16 cellular contexts compared by ENCODE assay signal in genomic region chr10:103445366-103445765, GRCh38. TPM values are rescaled to one million over a fixed set of nuclear protein-coding genes. Genes with fewer than 3 reads are reported as not detected.
DNase-seq lines count a peak whose midpoint lies in the region; ATAC-seq and TF ChIP-seq lines count a peak whose summit lies in the region.
"Had no signal": no experiment of that assay in that cellular context is flagged by ENCODE, and none has a peak within 500 bp of the region (broad histone marks: within the 10 kb centered on the region; RNA-seq: fewer than 3 reads in every experiment).

No MANE protein-coding gene starts in this region.

- WGBS in adrenal gland, 4 donors = 70 to 86% (median 74%) methylated on average over 6 to 9 of the region's 9 CpGs

- H3K36me3 ChIP-seq in adrenal gland (replicated peaks in 1 of 2) (peaks cover 0 to 84% of the 10 kb centered on the region in 2 donors), muscle layer of colon (ENCODE audit: insufficient read depth, low read length) (peaks cover 82% of the 10 kb centered on the region), Caco-2 (ENCODE audit: control insufficient read depth, insufficient read depth, low read length) (peaks cover 8% of the 10 kb centered on the region)

- no peaks in the 10 kb centered on the region for H3K9me3 ChIP-seq in adrenal gland (replicated peaks in 1 of 3)
- H3K9me3 ChIP-seq in muscle layer of colon (ENCODE audit: low read length) = no peaks in the 10 kb centered on the region
- no peaks in the 10 kb centered on the region for H3K9me3 ChIP-seq in Caco-2

- TF ChIP-seq CTCF in adrenal gland (IDR thresholded peaks at IDR 0.05) (no peak), Caco-2 (IDR thresholded peaks at IDR 0.05; ENCODE audit: insufficient read depth in 1 of 2, low read depth in 1 of 2, low read length in 1 of 2, severe bottlenecking in 1 of 2, unreplicated experiment in 1 of 2) (no peak)

- intact Hi-C loops in activated CD4-positive, alpha-beta T cell treated with anti-CD3 and anti-CD28 coated beads, Interleukin-2, amount 10 ng/mL, durations not matched to agents 24 days and 14 days (cut with micrococcal nuclease) = no loop called here
- intact Hi-C loops in adrenal gland (cut with DNase I) (no loop called here), Caco-2 (cut with micrococcal nuclease; ENCODE audit: unreplicated experiment) (no loop called here)

- no peak for TF ChIP-seq POLR2A in adrenal gland (IDR thresholded peaks at IDR 0.05)

- H3K27me3 ChIP-seq in adrenal gland (no peaks in the 10 kb centered on the region), muscle layer of colon (ENCODE audit: control insufficient read depth in 1 of 2, insufficient read depth in 2 of 2, low read length in 2 of 2) (no peaks in the 10 kb centered on the region), Caco-2 (replicated peaks; ENCODE audit: control insufficient read depth, insufficient read depth, low read length) (no peaks in the 10 kb centered on the region)
- H3K27me3 ChIP-seq: brain microvascular endothelial cell had no signal

- DNase-seq in activated CD4-positive, alpha-beta T cell treated with anti-CD3 and anti-CD28 coated beads, Interleukin-2, amount 10 ng/mL, durations not matched to agents 24 days and 14 days = no peak
- no peak for DNase-seq in activated CD4-positive, alpha-beta T cell treated with anti-CD3 and anti-CD28 coated beads for 1 hour
- no peak for DNase-seq in adrenal gland
- no peak for DNase-seq in activated CD8-positive, alpha-beta memory T cell treated with anti-CD3 and anti-CD28 coated beads, Interleukin-2, amount 50 U/mL, for 48 hours
- no peak for DNase-seq in Caco-2
- DNase-seq: 8988T; activated T-cell treated with anti-CD3 and anti-CD28 coated beads, Interleukin-2, amount 50 U/mL, for 1 hour; brain microvascular endothelial cell; NCI-H1105 treated with DMSO at 0.1 percent for 48 hours; WERI-Rb-1 had no signal

- peaks cover 69% of the 10 kb centered on the region for H3K36me3 Mint-ChIP-seq in activated CD4-positive, alpha-beta T cell treated with anti-CD3 and anti-CD28 coated beads, Interleukin-2, amount 10 ng/mL, durations not matched to agents 24 days and 14 days (ENCODE audit: low read depth)
- H3K36me3 Mint-ChIP-seq in Caco-2 (ENCODE audit: insufficient read depth, unreplicated experiment) = peaks cover 52% of the 10 kb centered on the region

- H3K9ac ChIP-seq in muscle layer of colon (ENCODE audit: low read length) = no peak overlapping the region

- H3K4me1 ChIP-seq in adrenal gland (replicated peaks in 1 of 2) (peaks cover 44 to 79% of the 10 kb centered on the region in 2 donors), muscle layer of colon (ENCODE audit: insufficient read depth, low read length) (peaks cover 29% of the 10 kb centered on the region), Caco-2 (no peaks in the 10 kb centered on the region)

- no peaks in the 10 kb centered on the region for H3K27me3 Mint-ChIP-seq in activated CD4-positive, alpha-beta T cell treated with anti-CD3 and anti-CD28 coated beads, Interleukin-2, amount 10 ng/mL, durations not matched to agents 24 days and 14 days
- no peaks in the 10 kb centered on the region for H3K27me3 Mint-ChIP-seq in Caco-2 (ENCODE audit: insufficient read depth, unreplicated experiment)
- H3K27me3 Mint-ChIP-seq: progenitor cell of endocrine pancreas had no signal

- BruUV-seq in Caco-2 (replicated peaks; lab: Mats Ljungman, UMichigan) = no TSS peak

- peak overlapping the region; percentile 51 to 96 (median 93) for H3K27ac ChIP-seq in adrenal gland
- peak overlapping the region; percentile 49 for H3K27ac ChIP-seq in muscle layer of colon (ENCODE audit: low read depth, low read length)
- peak overlapping the region; percentile 45 for H3K27ac ChIP-seq in temporal lobe (ENCODE audit: low read depth, low read length)
- H3K27ac ChIP-seq: brain microvascular endothelial cell, WERI-Rb-1 had no signal

- no peaks in the 10 kb centered on the region for H3K9me3 Mint-ChIP-seq in activated CD4-positive, alpha-beta T cell treated with anti-CD3 and anti-CD28 coated beads, Interleukin-2, amount 10 ng/mL, durations not matched to agents 24 days and 14 days
- no peaks in the 10 kb centered on the region for H3K9me3 Mint-ChIP-seq in Caco-2 (ENCODE audit: unreplicated experiment)

- no peak for ATAC-seq in HG03159 (IDR thresholded peaks at IDR 0.05; ENCODE audit: unreplicated experiment)

- peaks cover 35% of the 10 kb centered on the region for H3K4me1 Mint-ChIP-seq in activated CD4-positive, alpha-beta T cell treated with anti-CD3 and anti-CD28 coated beads, Interleukin-2, amount 10 ng/mL, durations not matched to agents 24 days and 14 days
- no peaks in the 10 kb centered on the region for H3K4me1 Mint-ChIP-seq in Caco-2 (ENCODE audit: low read depth, unreplicated experiment)

- POLR2A ChIA-PET in Caco-2 (lab: Charles Lee) = no interaction called here

- H3K4me3 Mint-ChIP-seq in activated CD4-positive, alpha-beta T cell treated with anti-CD3 and anti-CD28 coated beads, Interleukin-2, amount 10 ng/mL, durations not matched to agents 24 days and 14 days = no peak overlapping the region
- H3K4me3 Mint-ChIP-seq in Caco-2 (ENCODE audit: unreplicated experiment) = no peak overlapping the region

- CTCF ChIA-PET in Caco-2 (lab: Charles Lee) = no interaction called here

- H3K4me3 ChIP-seq in adrenal gland = no peak overlapping the region
- no peak overlapping the region for H3K4me3 ChIP-seq in muscle layer of colon (ENCODE audit: low read depth in 1 of 2, low read length in 2 of 2)
- no peak overlapping the region for H3K4me3 ChIP-seq in Caco-2 (ENCODE audit: low read depth, low read length)

- peak overlapping the region; percentile 3 for H3K27ac Mint-ChIP-seq in activated CD4-positive, alpha-beta T cell treated with anti-CD3 and anti-CD28 coated beads, Interleukin-2, amount 10 ng/mL, durations not matched to agents 24 days and 14 days
- H3K27ac Mint-ChIP-seq in Caco-2 (ENCODE audit: unreplicated experiment) = no peak overlapping the region
- H3K27ac Mint-ChIP-seq: progenitor cell of endocrine pancreas had no signal

RNA-seq across cellular contexts. Expression of gene CALHM2, which starts 6.8 kb away (rescaled TPM):
- 14.0 and 17.5 TPM in 2 replicates for total RNA-seq in activated CD4-positive, alpha-beta T cell treated with anti-CD3 and anti-CD28 coated beads, Interleukin-2, amount 10 ng/mL, durations not matched to agents 24 days and 14 days
- total RNA-seq in adrenal gland (10 to 100 TPM; 16.6 to 56.8 (median 40.8) TPM), temporal lobe (2.5 TPM), Caco-2 (2022) (0.52 and 0.58 TPM in 2 replicates)
- 10 to 100 TPM in 2 of 3 donors, 1 to 10 TPM in 1; 9.6 to 33.1 (median 25.3) TPM for polyA plus RNA-seq in adrenal gland

RNA-seq across cellular contexts. Expression of gene CALHM1, which starts 13.3 kb away (rescaled TPM):
- total RNA-seq in activated CD4-positive, alpha-beta T cell treated with anti-CD3 and anti-CD28 coated beads, Interleukin-2, amount 10 ng/mL, durations not matched to agents 24 days and 14 days = not detected in 2 replicates
- total RNA-seq in adrenal gland (not detected), temporal lobe (not detected), Caco-2 (2022) (not detected in 2 replicates)
- polyA plus RNA-seq in adrenal gland = not detected
- total RNA-seq: mesenteric fat pad, progenitor cell of endocrine pancreas, subcutaneous adipose tissue had no signal

RNA-seq across cellular contexts. Expression of gene CALHM3, which starts 33.7 kb away (rescaled TPM):
- total RNA-seq in activated CD4-positive, alpha-beta T cell treated with anti-CD3 and anti-CD28 coated beads, Interleukin-2, amount 10 ng/mL, durations not matched to agents 24 days and 14 days = not detected in 2 replicates
- total RNA-seq in adrenal gland (not detected), temporal lobe (not detected), Caco-2 (2022) (0.18 TPM in 1 of 2 replicates, not detected in the other)
- polyA plus RNA-seq in adrenal gland = under 1 TPM in 1 of 3 donors, not detected in 2; 0.03 TPM
- total RNA-seq: mesenteric fat pad, subcutaneous adipose tissue had no signal

RNA-seq across cellular contexts. Expression of gene NEURL1, which starts 48.1 kb away (rescaled TPM):
- 2.8 and 3.1 TPM in 2 replicates for total RNA-seq in activated CD4-positive, alpha-beta T cell treated with anti-CD3 and anti-CD28 coated beads, Interleukin-2, amount 10 ng/mL, durations not matched to agents 24 days and 14 days
- total RNA-seq in adrenal gland (1 to 10 TPM in 3 of 8 donors, under 1 TPM in 2, not detected in 3; 0.18 to 7.7 (median 3.2) TPM), temporal lobe (26.8 TPM), Caco-2 (2022) (0.84 and 0.91 TPM in 2 replicates)
- 10 to 100 TPM in 1 of 3 donors, 1 to 10 TPM in 2; 1.0 to 12.5 (median 2.3) TPM for polyA plus RNA-seq in adrenal gland
- total RNA-seq: subcutaneous adipose tissue had no signal

RNA-seq across cellular contexts. Expression of gene PDCD11, which starts 48.9 kb away (rescaled TPM):
- total RNA-seq in activated CD4-positive, alpha-beta T cell treated with anti-CD3 and anti-CD28 coated beads, Interleukin-2, amount 10 ng/mL, durations not matched to agents 24 days and 14 days = 103 and 105 TPM in 2 replicates
- total RNA-seq in adrenal gland (10 to 100 TPM; 13.6 to 29.6 (median 21.0) TPM), temporal lobe (24.8 TPM), Caco-2 (2022) (55.3 and 62.8 TPM in 2 replicates)
- 10 to 100 TPM; 20.4 to 39.7 (median 21.4) TPM for polyA plus RNA-seq in adrenal gland
